In the genomic region with DNA sequence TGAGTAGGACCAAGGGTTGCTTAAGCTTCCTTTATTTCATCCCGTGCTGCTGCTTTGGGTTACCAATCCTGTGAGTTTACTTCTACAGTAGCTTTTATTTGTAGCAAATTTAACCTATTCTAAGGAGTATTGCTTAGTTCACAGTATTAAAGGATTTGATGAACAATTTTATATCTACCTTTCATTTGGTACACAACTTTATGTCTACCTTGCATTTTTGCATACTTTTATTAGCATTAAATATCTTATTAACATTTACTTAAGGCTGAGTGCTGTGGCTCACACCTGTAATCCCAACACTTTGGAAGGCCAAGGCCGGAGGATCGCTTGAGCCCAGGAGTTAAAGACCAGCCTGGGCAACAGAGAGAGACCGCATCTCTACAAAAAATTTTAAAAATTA, we compare ENCODE assay signal across 1 cellular context.
TF ChIP-seq lines count a peak whose summit lies in the region.

No MANE protein-coding gene starts in this region.

TF ChIP-seq in K562, 482 proteins besides CTCF, POLR2A, EP300 and RAD21:
- peak; percentile 65 for TF ChIP-seq C11orf30 (IDR thresholded peaks at IDR 0.05; ENCODE audit: low read depth)
- TF ChIP-seq PCBP1 (IDR thresholded peaks at IDR 0.05; ENCODE audit: low read depth, low read length, poor library complexity, severe bottlenecking): no peak
- peak; percentile 83 for TF ChIP-seq ZNF316 (IDR thresholded peaks at IDR 0.05)
- peak; percentile 30; the same call in 1 of the 2 replicates for TF ChIP-seq MAFK (IDR thresholded peaks at IDR 0.05; ENCODE audit: low read length)
- TF ChIP-seq POLR2G (IDR thresholded peaks at IDR 0.05; ENCODE audit: low read depth, low read length): no peak
- TF ChIP-seq MAFG (tag; conservative IDR thresholded peaks at IDR 0.05): peak; percentile 46; the same call in 1 of the 2 replicates
- peak; percentile 33; the same call in 1 of the 2 replicates for TF ChIP-seq MAFF (IDR thresholded peaks at IDR 0.05; ENCODE audit: low read length)
